22 cellular contexts compared by ENCODE assay signal in the genomic region with DNA sequence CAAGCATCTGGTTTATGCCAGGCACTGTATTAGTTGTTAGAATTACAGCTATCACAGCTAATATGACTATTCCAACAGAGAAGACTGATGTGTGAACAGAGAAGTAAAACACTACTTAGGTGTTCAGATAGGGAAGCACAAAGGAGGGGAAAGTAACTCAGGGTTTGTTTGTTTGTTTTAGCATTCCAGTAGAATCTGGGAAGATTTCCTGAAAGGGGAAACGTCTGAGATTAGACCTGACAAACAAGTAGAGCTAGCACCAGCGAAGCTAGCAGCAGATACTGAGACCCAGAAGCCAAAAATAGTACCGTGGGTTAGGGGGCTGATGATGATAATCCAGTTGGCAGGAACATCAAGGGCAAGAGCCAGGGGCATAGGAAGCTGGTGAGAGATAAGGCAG. TPM values are rescaled to one million over a fixed set of nuclear protein-coding genes. Genes with fewer than 3 reads are reported as not detected.
DNase-seq lines count a peak whose midpoint lies in the region; ATAC-seq and TF ChIP-seq lines count a peak whose summit lies in the region.
"Had no signal": no experiment of that assay in that cellular context is flagged by ENCODE, and none has a peak within 500 bp of the region (broad histone marks: within the 10 kb centered on the region; RNA-seq: fewer than 3 reads in every experiment).

No MANE protein-coding gene starts in this region.

- H4K20me1 ChIP-seq in PC-9 (ENCODE audit: insufficient read depth), result no peaks in the 10 kb centered on the region
- H4K20me1 ChIP-seq: BLaER1 treated with 17β-estradiol and CSF1 and Interleukin-3, amounts not matched to agents 10 nM and 100 nM had no signal

- H3K36me3 ChIP-seq in PC-9 (ENCODE audit: low read depth), result no peaks in the 10 kb centered on the region
- H3K36me3 ChIP-seq in mesodermal cell (ENCODE audit: control insufficient read depth, insufficient read depth, low read length), result no peaks in the 10 kb centered on the region
- H3K36me3 ChIP-seq in BE2C, result no peaks in the 10 kb centered on the region
- no peaks in the 10 kb centered on the region for H3K36me3 ChIP-seq in CD8-positive, alpha-beta memory T cell (ENCODE audit: insufficient read depth, low read length)
- H3K36me3 ChIP-seq: BLaER1 treated with 17β-estradiol and CSF1 and Interleukin-3, amounts not matched to agents 10 nM and 100 nM; esophagus squamous epithelium had no signal

- H3K9me3 Mint-ChIP-seq in CD8-positive, alpha-beta memory T cell, result no peaks in the 10 kb centered on the region
- H3K9me3 Mint-ChIP-seq: activated B cell treated with CpG ODN at 0.5 μM for 24 hours; activated naive CD8-positive, alpha-beta T cell treated with anti-CD3 and anti-CD28 coated beads for 36 hours; HFFc6; naive B cell had no signal

- no peak for TF ChIP-seq CTCF in PC-9 (conservative IDR thresholded peaks at IDR 0.05)
- no peak for TF ChIP-seq CTCF in BE2C (IDR thresholded peaks at IDR 0.05; ENCODE audit: low read depth, low read length)

- H3K4me1 ChIP-seq in PC-9 (replicated peaks; ENCODE audit: insufficient read depth) (peaks cover 44% of the 10 kb centered on the region), mesodermal cell (ENCODE audit: control insufficient read depth, insufficient read depth, low read length, poor library complexity, severe bottlenecking) (peaks cover 52% of the 10 kb centered on the region), BE2C (no peaks in the 10 kb centered on the region)
- H3K4me1 ChIP-seq in CD8-positive, alpha-beta memory T cell (ENCODE audit: insufficient read depth, low read length), result no peaks in the 10 kb centered on the region

- H3K4me3 ChIP-seq in PC-9 (no peak overlapping the region; the same call in 1 of the 2 replicates), mesodermal cell (ENCODE audit: extremely low read depth, insufficient read depth, low read length, poor library complexity, severe bottlenecking) (no peak overlapping the region), BE2C (ENCODE audit: low read depth, low read length) (no peak overlapping the region)
- no peak overlapping the region for H3K4me3 ChIP-seq in CD8-positive, alpha-beta memory T cell (ENCODE audit: low read length)
- H3K4me3 ChIP-seq: BLaER1 treated with 17β-estradiol and CSF1 and Interleukin-3, amounts not matched to agents 10 nM and 100 nM; esophagus squamous epithelium had no signal

- 11 to 21% methylated on average over 3 of the region's 3 CpGs for WGBS in mesodermal cell (ENCODE audit: insufficient coverage in 2 of 2), 2 experiments

- intact Hi-C loops in PC-9 (cut with micrococcal nuclease; ENCODE audit: unreplicated experiment) (no loop called here), Right ventricle myocardium superior (cut with DNase I) (no loop called here)

- no peaks in the 10 kb centered on the region for H3K79me2 ChIP-seq in PC-9 (ENCODE audit: low read depth)

- BruUV-seq in PC-9 (replicated peaks; lab: Mats Ljungman, UMichigan), result no TSS peak

- ATAC-seq in Right ventricle myocardium superior (ENCODE audit: poor library complexity) (peak; percentile 22), GM18505 (IDR thresholded peaks at IDR 0.05; ENCODE audit: unreplicated experiment) (no peak)

- H3K27me3 Mint-ChIP-seq in CD8-positive, alpha-beta memory T cell, result peaks cover 4 to 24% of the 10 kb centered on the region in 2 donors

- no peak overlapping the region for H3K27ac Mint-ChIP-seq in CD8-positive, alpha-beta memory T cell
- H3K27ac Mint-ChIP-seq: activated B cell treated with CpG ODN at 0.5 μM for 24 hours; activated naive CD8-positive, alpha-beta T cell treated with anti-CD3 and anti-CD28 coated beads for 36 hours; HFFc6; naive B cell had no signal

- peaks cover 23% of the 10 kb centered on the region; the same call in 1 of the 2 replicates for H3F3A ChIP-seq in PC-9 (ENCODE audit: insufficient read depth, low read depth)

- H3K27ac ChIP-seq in PC-9, result peak overlapping the region; percentile 11; the same call in 1 of the 2 replicates
- H3K27ac ChIP-seq in mesodermal cell (ENCODE audit: low read depth, low read length, severe bottlenecking), result peak overlapping the region; percentile 74
- no peak overlapping the region for H3K27ac ChIP-seq in CD8-positive, alpha-beta memory T cell (ENCODE audit: low read depth, low read length)
- H3K27ac ChIP-seq: BLaER1 treated with 17β-estradiol and CSF1 and Interleukin-3, amounts not matched to agents 10 nM and 100 nM; esophagus squamous epithelium had no signal

- peak overlapping the region; percentile 69 for H3K4me2 ChIP-seq in PC-9
- H3K4me2 ChIP-seq: BLaER1 treated with 17β-estradiol and CSF1 and Interleukin-3, amounts not matched to agents 10 nM and 100 nM had no signal

- peak overlapping the region; percentile 30 for H2AFZ ChIP-seq in PC-9

- TF ChIP-seq POLR2A in GM18505 (IDR thresholded peaks at IDR 0.05; ENCODE audit: borderline replicate concordance, extremely low read depth, insufficient read depth, insufficient read length), result no peak

- CTCF ChIA-PET in PC-9 (lab: Charles Lee), result interaction anchor here (0.8 to 1.1 kb wide), 2 partner anchors 29 to 533 kb away, joined by 3 to 5 read pairs; a partner anchor contains a TSS
- CTCF ChIA-PET in CD8-positive, alpha-beta memory T cell (lab: Charles Lee), result interaction anchor here (1.0 kb wide), 1 partner anchor 21 kb away, joined by 5 read pairs; no protein-coding TSS in a partner anchor

- H3K36me3 Mint-ChIP-seq in CD8-positive, alpha-beta memory T cell, result no peaks in the 10 kb centered on the region
- H3K36me3 Mint-ChIP-seq: activated naive CD8-positive, alpha-beta T cell treated with anti-CD3 and anti-CD28 coated beads for 36 hours; naive B cell had no signal

- no peaks in the 10 kb centered on the region for H3K9me2 ChIP-seq in PC-9 (ENCODE audit: insufficient read depth)

- no peaks in the 10 kb centered on the region for H3K4me1 Mint-ChIP-seq in CD8-positive, alpha-beta memory T cell
- H3K4me1 Mint-ChIP-seq: activated B cell treated with CpG ODN at 0.5 μM for 24 hours; activated naive CD8-positive, alpha-beta T cell treated with anti-CD3 and anti-CD28 coated beads for 36 hours; naive B cell had no signal

- H3K9me3 ChIP-seq in PC-9 (ENCODE audit: insufficient read depth, low read depth) (no peaks in the 10 kb centered on the region), mesodermal cell (ENCODE audit: control insufficient read depth, low read length) (no peaks in the 10 kb centered on the region), BE2C (no peaks in the 10 kb centered on the region)
- no peaks in the 10 kb centered on the region for H3K9me3 ChIP-seq in CD8-positive, alpha-beta memory T cell (ENCODE audit: low read length)
- H3K9me3 ChIP-seq: BLaER1 treated with 17β-estradiol and CSF1 and Interleukin-3, amounts not matched to agents 10 nM and 100 nM; esophagus squamous epithelium had no signal

- DNase-seq in DMS53 treated with DMSO at 0.1 percent for 48 hours (lab: John Stamatoyannopoulos, UW; ENCODE audit: unreplicated experiment) (peak; percentile 39), PC-9 (peak in 1 of 2 experiments; percentile 66), Right ventricle myocardium superior (no peak), BE2C (no peak), NCI-H2107 (lab: John Stamatoyannopoulos, UW) (no peak)
- no peak for DNase-seq in CD8-positive, alpha-beta memory T cell
- DNase-seq: activated B cell treated with CpG ODN at 0.5 μM for 24 hours; activated CD4-positive, alpha-beta T cell treated with anti-CD3 and anti-CD28 coated beads, Interleukin-2, amount 50 U/mL, for 4 hours; activated naive CD8-positive, alpha-beta T cell treated with anti-CD3 and anti-CD28 coated beads for 36 hours; Calu3; effector memory CD4-positive, alpha-beta T cell; esophagus squamous epithelium; HFFc6; MM.1S; naive B cell; NCI-H1417 treated with DMSO at 0.1 percent for 48 hours; SHP77; stimulated activated CD4-positive, alpha-beta T cell treated with anti-CD3 and anti-CD28 coated beads, Interleukin-4, amount 100 ng/mL, for 24 hours; stimulated activated naive CD4-positive, alpha-beta T cell treated with Interleukin-2 at 50 U/mL for 16 hours had no signal

- POLR2A ChIA-PET in PC-9 (lab: Charles Lee; ENCODE audit: unreplicated experiment), result no interaction called here
- POLR2A ChIA-PET in CD8-positive, alpha-beta memory T cell (lab: Charles Lee), result no interaction called here

- H3K27me3 ChIP-seq in PC-9 (ENCODE audit: insufficient read depth, low read depth) (no peaks in the 10 kb centered on the region), BE2C (peaks cover 14% of the 10 kb centered on the region)
- no peaks in the 10 kb centered on the region for H3K27me3 ChIP-seq in CD8-positive, alpha-beta memory T cell (ENCODE audit: insufficient read depth, low read length, poor library complexity, severe bottlenecking)
- H3K27me3 ChIP-seq: BLaER1 treated with 17β-estradiol and CSF1 and Interleukin-3, amounts not matched to agents 10 nM and 100 nM; esophagus squamous epithelium had no signal

- H3K4me3 Mint-ChIP-seq in CD8-positive, alpha-beta memory T cell, result no peak overlapping the region
- H3K4me3 Mint-ChIP-seq: activated B cell treated with CpG ODN at 0.5 μM for 24 hours; activated naive CD8-positive, alpha-beta T cell treated with anti-CD3 and anti-CD28 coated beads for 36 hours; HFFc6; naive B cell had no signal

RNA-seq across cellular contexts. Expression of a gene that starts 28.8 kb away (rescaled TPM):
- total RNA-seq in PC-9 (2021), result 46.3 and 61.0 TPM in 2 replicates
- total RNA-seq in Right ventricle myocardium superior, result 167 TPM
- 85.0 TPM for polyA plus RNA-seq in mesodermal cell (2013, experiment 1 of 2)
- 79.4 TPM for polyA plus RNA-seq in mesodermal cell (2013, experiment 2 of 2)
- 9.6 TPM for polyA plus RNA-seq in BE2C (2012; ENCODE audit: insufficient read depth, insufficient read length, low read depth)
- total RNA-seq in CD8-positive, alpha-beta memory T cell, result 10 to 100 TPM; 20.4 to 20.9 TPM
- polyA plus RNA-seq in CD8-positive, alpha-beta memory T cell, result 29.9 TPM
